Comparison of ENCODE assay signal across 1 cellular context in the genomic region with DNA sequence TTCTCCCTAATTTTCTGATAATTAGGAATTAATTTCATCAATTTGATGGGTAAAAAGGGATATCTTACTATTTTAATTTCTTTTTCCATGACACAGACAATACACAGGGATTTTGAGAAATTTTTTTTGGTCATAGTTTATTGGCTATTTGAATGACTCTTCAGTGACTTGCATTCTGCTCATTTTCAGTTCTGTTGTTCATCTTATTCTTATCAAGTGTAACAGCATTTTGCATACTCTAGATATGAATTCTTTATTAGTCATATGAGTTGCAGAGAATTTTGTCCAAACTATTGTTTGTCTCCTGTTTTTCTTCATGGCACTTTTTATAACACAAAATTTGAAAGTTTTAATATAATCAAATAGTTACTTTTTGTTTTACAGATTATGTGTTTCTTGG.
TF ChIP-seq lines count a peak whose summit lies in the region.

No MANE protein-coding gene starts in this region.

TF ChIP-seq in WTC11, 78 proteins besides CTCF, POLR2A, EP300 and RAD21 (continued from another document):
- TF ChIP-seq FOXP4 (CRISPR knock-in tag; IDR thresholded peaks at IDR 0.05) (no peak), GRHL2 (CRISPR knock-in tag; IDR thresholded peaks at IDR 0.05; ENCODE audit: insufficient replicate concordance, severe bottlenecking) (no peak), ZNF317 (CRISPR knock-in tag; IDR thresholded peaks at IDR 0.05; ENCODE audit: borderline replicate concordance, low read depth) (no peak), STAT6 (CRISPR knock-in tag; conservative IDR thresholded peaks at IDR 0.05; ENCODE audit: low read depth) (no peak), NFE2L1 (CRISPR knock-in tag; IDR thresholded peaks at IDR 0.05) (no peak)
